1 cellular context compared by ENCODE assay signal in genomic region chr4:120481711-120482110, GRCh38.
A peak's percentile ranks its signal among the peaks of the same experiment; 100 is the strongest.
TF ChIP-seq lines count a peak whose summit lies in the region.

No MANE protein-coding gene starts in this region.

TF ChIP-seq in SK-N-SH treated with all-trans-retinoic acid at 6 μM for 48 hours, 23 proteins besides CTCF, POLR2A, EP300 and RAD21 (continued from another document):
- TF ChIP-seq, protein P1, sequence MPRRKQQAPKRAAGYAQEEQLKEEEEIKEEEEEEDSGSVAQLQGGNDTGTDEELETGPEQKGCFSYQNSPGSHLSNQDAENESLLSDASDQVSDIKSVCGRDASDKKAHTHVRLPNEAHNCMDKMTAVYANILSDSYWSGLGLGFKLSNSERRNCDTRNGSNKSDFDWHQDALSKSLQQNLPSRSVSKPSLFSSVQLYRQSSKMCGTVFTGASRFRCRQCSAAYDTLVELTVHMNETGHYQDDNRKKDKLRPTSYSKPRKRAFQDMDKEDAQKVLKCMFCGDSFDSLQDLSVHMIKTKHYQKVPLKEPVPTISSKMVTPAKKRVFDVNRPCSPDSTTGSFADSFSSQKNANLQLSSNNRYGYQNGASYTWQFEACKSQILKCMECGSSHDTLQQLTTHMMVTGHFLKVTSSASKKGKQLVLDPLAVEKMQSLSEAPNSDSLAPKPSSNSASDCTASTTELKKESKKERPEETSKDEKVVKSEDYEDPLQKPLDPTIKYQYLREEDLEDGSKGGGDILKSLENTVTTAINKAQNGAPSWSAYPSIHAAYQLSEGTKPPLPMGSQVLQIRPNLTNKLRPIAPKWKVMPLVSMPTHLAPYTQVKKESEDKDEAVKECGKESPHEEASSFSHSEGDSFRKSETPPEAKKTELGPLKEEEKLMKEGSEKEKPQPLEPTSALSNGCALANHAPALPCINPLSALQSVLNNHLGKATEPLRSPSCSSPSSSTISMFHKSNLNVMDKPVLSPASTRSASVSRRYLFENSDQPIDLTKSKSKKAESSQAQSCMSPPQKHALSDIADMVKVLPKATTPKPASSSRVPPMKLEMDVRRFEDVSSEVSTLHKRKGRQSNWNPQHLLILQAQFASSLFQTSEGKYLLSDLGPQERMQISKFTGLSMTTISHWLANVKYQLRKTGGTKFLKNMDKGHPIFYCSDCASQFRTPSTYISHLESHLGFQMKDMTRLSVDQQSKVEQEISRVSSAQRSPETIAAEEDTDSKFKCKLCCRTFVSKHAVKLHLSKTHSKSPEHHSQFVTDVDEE (CRISPR knock-in tag; IDR thresholded peaks at IDR 0.05) = no peak
- TF ChIP-seq ESRRG (CRISPR knock-in tag; IDR thresholded peaks at IDR 0.05) (no peak), ISL1 (CRISPR knock-in tag; IDR thresholded peaks at IDR 0.05) (peak; percentile 58), RARB (CRISPR knock-in tag; IDR thresholded peaks at IDR 0.05) (no peak), SNAI2 (CRISPR knock-in tag; IDR thresholded peaks at IDR 0.05) (0 out of 2 replicates have a peak, but pooled peaks have one; percentile 24), ARNTL (CRISPR knock-in tag; IDR thresholded peaks at IDR 0.05; ENCODE audit: borderline replicate concordance, low read depth) (no peak)
- TF ChIP-seq, protein P2, sequence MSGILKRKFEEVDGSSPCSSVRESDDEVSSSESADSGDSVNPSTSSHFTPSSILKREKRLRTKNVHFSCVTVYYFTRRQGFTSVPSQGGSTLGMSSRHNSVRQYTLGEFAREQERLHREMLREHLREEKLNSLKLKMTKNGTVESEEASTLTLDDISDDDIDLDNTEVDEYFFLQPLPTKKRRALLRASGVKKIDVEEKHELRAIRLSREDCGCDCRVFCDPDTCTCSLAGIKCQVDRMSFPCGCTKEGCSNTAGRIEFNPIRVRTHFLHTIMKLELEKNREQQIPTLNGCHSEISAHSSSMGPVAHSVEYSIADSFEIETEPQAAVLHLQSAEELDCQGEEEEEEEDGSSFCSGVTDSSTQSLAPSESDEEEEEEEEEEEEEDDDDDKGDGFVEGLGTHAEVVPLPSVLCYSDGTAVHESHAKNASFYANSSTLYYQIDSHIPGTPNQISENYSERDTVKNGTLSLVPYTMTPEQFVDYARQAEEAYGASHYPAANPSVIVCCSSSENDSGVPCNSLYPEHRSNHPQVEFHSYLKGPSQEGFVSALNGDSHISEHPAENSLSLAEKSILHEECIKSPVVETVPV (CRISPR knock-in tag; IDR thresholded peaks at IDR 0.05) = no peak
